ENCODE assay signal across 1 cellular context in genomic region chr4:83382816-83383215, GRCh38. TPM values are rescaled to one million over a fixed set of nuclear protein-coding genes. Genes with fewer than 3 reads are reported as not detected.
"Had no signal": no experiment of that assay in that cellular context is flagged by ENCODE, and none has a peak within 500 bp of the region (broad histone marks: within the 10 kb centered on the region; RNA-seq: fewer than 3 reads in every experiment).

No MANE protein-coding gene starts in this region.

RNA-seq across cellular contexts. Expression of gene HPSE, which starts 48.2 kb away (rescaled TPM):
- polyA plus RNA-seq: cardiac muscle cell had no signal
